ENCODE assay signal across 8 cellular contexts in genomic region chr17:81346908-81347349, GRCh38. TPM values are rescaled to one million over a fixed set of nuclear protein-coding genes. Genes with fewer than 3 reads are reported as not detected.
DNase-seq lines count a peak whose midpoint lies in the region; ATAC-seq lines count a peak whose summit lies in the region.

No MANE protein-coding gene starts in this region.

- H3K27me3 ChIP-seq in ectodermal cell (ENCODE audit: control insufficient read depth, insufficient read depth, low read length, poor library complexity, severe bottlenecking) (peaks cover 46% of the 10 kb centered on the region), muscle layer of duodenum (ENCODE audit: low read depth, low read length) (no peaks in the 10 kb centered on the region)

- H3K4me1 Mint-ChIP-seq in activated naive CD8-positive, alpha-beta T cell (ENCODE audit: low read depth) = peaks cover 20% of the 10 kb centered on the region
- peaks cover 20% of the 10 kb centered on the region for H3K4me1 Mint-ChIP-seq in activated naive CD8-positive, alpha-beta T cell treated with anti-CD3 and anti-CD28 coated beads, Interleukin-2, amount 50 U/mL, for 24 hours

- peaks cover 4% of the 10 kb centered on the region for H3K4me1 ChIP-seq in ectodermal cell (ENCODE audit: control insufficient read depth, insufficient read depth, low read length)
- peaks cover 3 to 8% of the 10 kb centered on the region in 2 donors for H3K4me1 ChIP-seq in muscle layer of duodenum (ENCODE audit: control insufficient read depth in 1 of 2, insufficient read depth in 2 of 2, low read length in 2 of 2)
- H3K4me1 ChIP-seq in urinary bladder (ENCODE audit: insufficient read depth) = no peaks in the 10 kb centered on the region

- H3K36me3 ChIP-seq in ectodermal cell (ENCODE audit: control insufficient read depth, insufficient read depth, low read length) (no peaks in the 10 kb centered on the region), muscle layer of duodenum (ENCODE audit: control insufficient read depth in 1 of 2, insufficient read depth in 2 of 2, low read length in 2 of 2) (peaks cover 0 to 3% of the 10 kb centered on the region in 2 donors), urinary bladder (ENCODE audit: insufficient read depth) (no peaks in the 10 kb centered on the region)

- intact Hi-C loops in sciatic nerve (cut with DNase I) = no loop called here

- H3K9me3 Mint-ChIP-seq in activated naive CD8-positive, alpha-beta T cell (ENCODE audit: low read depth) = no peaks in the 10 kb centered on the region
- no peaks in the 10 kb centered on the region for H3K9me3 Mint-ChIP-seq in activated naive CD8-positive, alpha-beta T cell treated with anti-CD3 and anti-CD28 coated beads, Interleukin-2, amount 50 U/mL, for 24 hours

- H3K27ac ChIP-seq in ectodermal cell (ENCODE audit: insufficient read depth, low read depth, low read length, poor library complexity, severe bottlenecking) (no peak overlapping the region), muscle layer of duodenum (ENCODE audit: low read length) (no peak overlapping the region), urinary bladder (ENCODE audit: low read depth) (no peak overlapping the region)

- DNase-seq in activated naive CD8-positive, alpha-beta T cell treated with anti-CD3 and anti-CD28 coated beads, Interleukin-2, amount 50 U/mL, for 24 hours = no peak
- no peak for DNase-seq in stimulated activated CD4-positive, alpha-beta T cell treated with anti-CD3 and anti-CD28 coated beads, Interleukin-15, amount 100 ng/mL, for 24 hours
- no peak for DNase-seq in sciatic nerve (ENCODE audit: low spot score)

- H3K4me3 Mint-ChIP-seq in activated naive CD8-positive, alpha-beta T cell = peak overlapping the region; percentile 51
- H3K4me3 Mint-ChIP-seq in activated naive CD8-positive, alpha-beta T cell treated with anti-CD3 and anti-CD28 coated beads, Interleukin-2, amount 50 U/mL, for 24 hours = no peak overlapping the region

- no peaks in the 10 kb centered on the region for H3K36me3 Mint-ChIP-seq in activated naive CD8-positive, alpha-beta T cell
- H3K36me3 Mint-ChIP-seq in activated naive CD8-positive, alpha-beta T cell treated with anti-CD3 and anti-CD28 coated beads, Interleukin-2, amount 50 U/mL, for 24 hours (ENCODE audit: low read depth) = no peaks in the 10 kb centered on the region

- ATAC-seq in activated naive CD8-positive, alpha-beta T cell treated with anti-CD3 and anti-CD28 coated beads, Interleukin-2, amount 50 U/mL, for 24 hours = no peak
- no peak for ATAC-seq in GM21367 (IDR thresholded peaks at IDR 0.05; ENCODE audit: unreplicated experiment)
- no peak for ATAC-seq in sciatic nerve

- H3K27ac Mint-ChIP-seq in activated naive CD8-positive, alpha-beta T cell = no peak overlapping the region
- H3K27ac Mint-ChIP-seq in activated naive CD8-positive, alpha-beta T cell treated with anti-CD3 and anti-CD28 coated beads, Interleukin-2, amount 50 U/mL, for 24 hours = no peak overlapping the region

- H3K27me3 Mint-ChIP-seq in activated naive CD8-positive, alpha-beta T cell = peaks cover 12% of the 10 kb centered on the region
- peaks cover 43% of the 10 kb centered on the region for H3K27me3 Mint-ChIP-seq in activated naive CD8-positive, alpha-beta T cell treated with anti-CD3 and anti-CD28 coated beads, Interleukin-2, amount 50 U/mL, for 24 hours

- H3K4me3 ChIP-seq in ectodermal cell (ENCODE audit: insufficient read depth, low read depth, low read length) (peak overlapping the region; percentile 59), muscle layer of duodenum (ENCODE audit: low read depth in 1 of 2, low read length in 2 of 2) (peak overlapping the region; percentile 61 to 71), urinary bladder (ENCODE audit: low read depth, low read length) (peak overlapping the region; percentile 83)

- no peaks in the 10 kb centered on the region for H3K9me3 ChIP-seq in ectodermal cell (ENCODE audit: control insufficient read depth, low read length)
- H3K9me3 ChIP-seq in muscle layer of duodenum (ENCODE audit: control insufficient read depth in 1 of 2, low read length in 2 of 2) = no peaks in the 10 kb centered on the region

- 37 to 38% methylated on average over 11 of the region's 11 CpGs for WGBS in ectodermal cell, 2 experiments
- WGBS in urinary bladder = 85% methylated on average over 11 of the region's 11 CpGs

RNA-seq across cellular contexts. Expression of gene BAHCC1, which starts 48.3 kb away (rescaled TPM):
- 26.9 TPM for polyA plus RNA-seq in ectodermal cell (2013, experiment 1 of 4)
- polyA plus RNA-seq in ectodermal cell (2013, experiment 2 of 4) = 37.1 TPM
- polyA plus RNA-seq in ectodermal cell (2013, experiment 3 of 4) = 32.4 TPM
- 38.6 TPM for polyA plus RNA-seq in ectodermal cell (2013, experiment 4 of 4)
- 10.1 TPM for total RNA-seq in urinary bladder
- 15.9 TPM for polyA plus RNA-seq in urinary bladder
- total RNA-seq in sciatic nerve = 47.8 TPM

RNA-seq across cellular contexts. Expression of gene SLC38A10, which starts 51.8 kb away (rescaled TPM):
- polyA plus RNA-seq in ectodermal cell (2013, experiment 1 of 4) = 46.8 TPM
- polyA plus RNA-seq in ectodermal cell (2013, experiment 2 of 4) = 47.5 TPM
- 28.0 TPM for polyA plus RNA-seq in ectodermal cell (2013, experiment 3 of 4)
- 33.4 TPM for polyA plus RNA-seq in ectodermal cell (2013, experiment 4 of 4)
- 28.5 TPM for total RNA-seq in urinary bladder
- polyA plus RNA-seq in urinary bladder = 82.3 TPM
- 61.6 TPM for total RNA-seq in sciatic nerve
